In the genomic region with DNA sequence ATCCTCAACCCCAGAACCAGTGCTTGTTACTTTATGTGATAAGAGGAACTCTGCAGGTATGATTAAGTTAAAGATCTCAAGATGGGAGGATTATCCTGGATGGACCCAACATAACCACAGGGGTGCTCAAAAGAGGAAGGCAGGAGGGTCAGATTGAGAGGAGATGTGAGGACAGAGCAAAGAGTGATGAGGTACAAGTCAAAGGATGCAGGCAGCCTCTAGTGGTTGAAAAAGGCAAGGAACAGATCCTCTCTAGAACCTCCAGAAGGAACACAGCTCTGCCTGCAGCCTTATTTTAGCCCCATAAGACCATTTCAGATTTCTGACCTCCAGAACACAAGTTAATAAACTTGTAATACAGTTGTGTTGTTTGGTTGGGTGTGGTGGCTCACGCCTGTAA, we compare ENCODE assay signal across 9 cellular contexts. TPM values are rescaled to one million over a fixed set of nuclear protein-coding genes. Genes with fewer than 3 reads are reported as not detected.
DNase-seq lines count a peak whose midpoint lies in the region; ATAC-seq and TF ChIP-seq lines count a peak whose summit lies in the region.
"Had no signal": no experiment of that assay in that cellular context is flagged by ENCODE, and none has a peak within 500 bp of the region (broad histone marks: within the 10 kb centered on the region; RNA-seq: fewer than 3 reads in every experiment).

No MANE protein-coding gene starts in this region.

- DNase-seq in AG09319 (ENCODE audit: extremely low read depth, low read depth) (no peak), RPMI7951 (ENCODE audit: low read depth) (peak; percentile 15), fibroblast of villous mesenchyme (ENCODE audit: low read depth) (no peak), amygdala (lab: John Stamatoyannopoulos, UW) (no peak), activated gamma-delta T cell (lab: John Stamatoyannopoulos, UW) (no peak), heart left ventricle (no peak)
- DNase-seq in activated naive CD4-positive, alpha-beta T cell treated with anti-CD3 and anti-CD28 coated beads, Interleukin-2, amount 50 U/mL, for 72 hours (ENCODE audit: low spot score in 2 of 2): no peak

- ATAC-seq in GM21529 (IDR thresholded peaks at IDR 0.05; ENCODE audit: unreplicated experiment) (peak; percentile 56), heart left ventricle (no peak)
- ATAC-seq in activated naive CD4-positive, alpha-beta T cell treated with anti-CD3 and anti-CD28 coated beads, Interleukin-2, amount 50 U/mL, for 72 hours: no peak

- intact Hi-C loops in heart left ventricle (cut with DNase I): no loop called here

- peaks cover 0 to 21% (median 11%) of the 10 kb centered on the region in 12 donors for H3K4me1 ChIP-seq in heart left ventricle

- 93 to 100% (median 98%) methylated on average over 1 of the region's 1 CpG for WGBS in heart left ventricle, 4 donors

- H3K27ac Mint-ChIP-seq in activated naive CD4-positive, alpha-beta T cell treated with anti-CD3 and anti-CD28 coated beads, Interleukin-2, amount 50 U/mL, for 72 hours: no peak overlapping the region
- H3K27ac Mint-ChIP-seq: T-helper 2 cell treated with Interferon-gamma antibody and Interleukin-4, amounts not matched to agents 5 μg/mL and 100 μg/mL, for 36 hours had no signal

- TF ChIP-seq CTCF in AG09319 (IDR thresholded peaks at IDR 0.05; ENCODE audit: low read depth, low read length): peak; percentile 31
- peak; percentile 57 for TF ChIP-seq CTCF in fibroblast of villous mesenchyme (IDR thresholded peaks at IDR 0.05; ENCODE audit: insufficient read depth, low read depth, low read length)
- TF ChIP-seq CTCF in heart left ventricle (IDR thresholded peaks at IDR 0.05): no peak

- H3K27ac ChIP-seq in heart left ventricle: no peak overlapping the region

- H3K9me3 Mint-ChIP-seq in activated naive CD4-positive, alpha-beta T cell treated with anti-CD3 and anti-CD28 coated beads, Interleukin-2, amount 50 U/mL, for 72 hours: peaks cover 0 to 3% of the 10 kb centered on the region in 2 donors
- H3K9me3 Mint-ChIP-seq: T-helper 2 cell treated with Interferon-gamma antibody and Interleukin-4, amounts not matched to agents 5 μg/mL and 100 μg/mL, for 36 hours had no signal

- H3K36me3 ChIP-seq in heart left ventricle: no peaks in the 10 kb centered on the region

- no peak for TF ChIP-seq POLR2A in heart left ventricle (IDR thresholded peaks at IDR 0.05)

- peaks cover 0 to 5% of the 10 kb centered on the region in 2 donors for H3K36me3 Mint-ChIP-seq in activated naive CD4-positive, alpha-beta T cell treated with anti-CD3 and anti-CD28 coated beads, Interleukin-2, amount 50 U/mL, for 72 hours

- H3K9me3 ChIP-seq in heart left ventricle: no peaks in the 10 kb centered on the region

- H3K4me3 ChIP-seq in fibroblast of villous mesenchyme (ENCODE audit: low read depth, low read length): no peak overlapping the region
- no peak overlapping the region for H3K4me3 ChIP-seq in heart left ventricle

- H3K27me3 ChIP-seq in heart left ventricle: no peaks in the 10 kb centered on the region

RNA-seq across cellular contexts. Expression of gene PDSS2, which starts 41.2 kb away (rescaled TPM):
- 16.7 and 20.2 TPM in 2 replicates for total RNA-seq in RPMI7951 (2014; rRNA removed; shearing (Covaris generic))
- total RNA-seq in fibroblast of villous mesenchyme (8.4 and 12.5 TPM in 2 replicates), heart left ventricle (10 to 100 TPM; 13.2 to 24.4 (median 14.4) TPM)
- total RNA-seq in activated naive CD4-positive, alpha-beta T cell treated with anti-CD3 and anti-CD28 coated beads, Interleukin-2, amount 50 U/mL, for 72 hours: 10 to 100 TPM in 1 of 2 donors, 1 to 10 TPM in 1; 9.5 to 14.8 TPM
- 10 to 100 TPM in 1 of 2 donors, 1 to 10 TPM in 1; 7.2 to 16.5 TPM for polyA plus RNA-seq in heart left ventricle

Comparison
In these comparisons a context has a peak if more than half of its experiments do, and no peak if none do; other contexts are left out.
1. CTCF ChIP-seq: peak in AG09319 (single experiment) and fibroblast of villous mesenchyme (single experiment); none in heart left ventricle (0 of 12).